ENCODE assay signal across 12 cellular contexts in the genomic region with DNA sequence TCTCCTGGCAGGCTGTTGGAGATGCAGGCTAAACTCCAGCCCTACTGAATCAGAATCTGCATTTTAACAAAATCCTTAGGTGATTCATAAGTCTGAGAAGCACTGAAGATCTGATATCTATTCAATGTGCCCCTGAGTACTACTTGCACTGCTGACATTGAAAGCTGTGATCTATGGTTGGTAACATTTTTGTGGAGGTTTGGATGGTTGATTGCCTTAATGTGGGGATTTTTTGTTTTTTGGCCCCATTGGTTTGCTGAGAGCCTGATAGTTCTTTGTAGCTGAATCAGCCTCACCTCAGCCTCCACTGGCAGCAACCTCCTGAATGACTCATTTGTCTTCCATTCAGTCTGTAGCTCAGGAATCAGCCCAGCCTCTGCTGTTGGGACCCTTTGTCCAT. TPM values are rescaled to one million over a fixed set of nuclear protein-coding genes. Genes with fewer than 3 reads are reported as not detected.
DNase-seq lines count a peak whose midpoint lies in the region; ATAC-seq and TF ChIP-seq lines count a peak whose summit lies in the region.
"Had no signal": no experiment of that assay in that cellular context is flagged by ENCODE, and none has a peak within 500 bp of the region (broad histone marks: within the 10 kb centered on the region; RNA-seq: fewer than 3 reads in every experiment).

No MANE protein-coding gene starts in this region.

- POLR2A ChIA-PET in IMR-90 (lab: Charles Lee; ENCODE audit: unreplicated experiment): no interaction called here
- POLR2A ChIA-PET in naive thymus-derived CD4-positive, alpha-beta T cell (lab: Charles Lee): interaction anchor here (1.4 to 2.7 kb wide), 2 partner anchors 10 to 17 kb away, joined by 4 to 9 read pairs; no protein-coding TSS in a partner anchor

- no TSS peak for BruUV-seq in IMR-90 (replicated peaks; lab: Mats Ljungman, UMichigan)

- peak overlapping the region; percentile 72; the same call in 1 of the 2 replicates for H2AK5ac ChIP-seq in IMR-90 (ENCODE audit: low read depth, low read length)

- no peaks in the 10 kb centered on the region for H3K27me3 ChIP-seq in IMR-90 (ENCODE audit: control insufficient read depth, insufficient read depth, low read length)
- H3K27me3 ChIP-seq in naive thymus-derived CD4-positive, alpha-beta T cell (ENCODE audit: control insufficient read depth in 2 of 2, insufficient read depth in 2 of 2, low read length in 2 of 2): no peaks in the 10 kb centered on the region

- H3K56ac ChIP-seq in IMR-90 (ENCODE audit: extremely low read depth, insufficient read depth, low read length): no peak overlapping the region

- peak overlapping the region; percentile 67 for H3K4ac ChIP-seq in IMR-90 (ENCODE audit: low read depth, low read length)

- H2AK9ac ChIP-seq in IMR-90 (replicated peaks; ENCODE audit: low read depth, low read length, poor library complexity): no peak overlapping the region

- no peak overlapping the region for H3K23ac ChIP-seq in IMR-90 (ENCODE audit: low read depth, low read length)

- H3K14ac ChIP-seq in IMR-90 (replicated peaks; ENCODE audit: low read depth, low read length): peak overlapping the region; percentile 7

- H4K8ac ChIP-seq in IMR-90 (ENCODE audit: low read depth in 2 of 2, low read length in 2 of 2): peak overlapping the region in 1 of 2 experiments; percentile 60; a peak in 1 of 4 replicates

- H4K91ac ChIP-seq in IMR-90 (ENCODE audit: insufficient read depth, low read depth, low read length): no peak overlapping the region

- peak overlapping the region; percentile 49 for H3K27ac Mint-ChIP-seq in activated naive CD4-positive, alpha-beta T cell treated with anti-CD3 and anti-CD28 coated beads, Interleukin-2, amount 10 ng/mL, durations not matched to agents 7 days and 5 days
- H3K27ac Mint-ChIP-seq in naive thymus-derived CD4-positive, alpha-beta T cell: peak overlapping the region in 6 of 9 donors; percentile 9 to 80 (median 48)

- no peak overlapping the region for H3K27ac ChIP-seq in IMR-90 (ENCODE audit: insufficient read depth, low read length)
- no peak overlapping the region for H3K27ac ChIP-seq in naive thymus-derived CD4-positive, alpha-beta T cell (ENCODE audit: low read depth, low read length)
- H3K27ac ChIP-seq: thoracic aorta had no signal

- H2BK120ac ChIP-seq in IMR-90 (ENCODE audit: low read depth, low read length): peak overlapping the region; percentile 60; the same call in 1 of the 2 replicates

- H3K9me1 ChIP-seq in IMR-90 (ENCODE audit: insufficient read depth, low read length): no peaks in the 10 kb centered on the region

- no peak for TF ChIP-seq RAD21 in IMR-90 (IDR thresholded peaks at IDR 0.05; ENCODE audit: low read length)

- H4K5ac ChIP-seq in IMR-90 (ENCODE audit: low read depth, low read length): no peak overlapping the region

- H3K4me3 Mint-ChIP-seq in activated naive CD4-positive, alpha-beta T cell treated with anti-CD3 and anti-CD28 coated beads, Interleukin-2, amount 10 ng/mL, durations not matched to agents 7 days and 5 days: no peak overlapping the region
- H3K4me3 Mint-ChIP-seq in naive thymus-derived CD4-positive, alpha-beta T cell: peak overlapping the region in 1 of 10 donors; percentile 48
- H3K4me3 Mint-ChIP-seq: neural crest cell had no signal

- no peaks in the 10 kb centered on the region for H3K36me3 ChIP-seq in IMR-90 (ENCODE audit: control insufficient read depth, insufficient read depth, low read length)
- H3K36me3 ChIP-seq in naive thymus-derived CD4-positive, alpha-beta T cell (ENCODE audit: control insufficient read depth in 2 of 3, insufficient read depth in 3 of 3, low read length in 3 of 3): no peaks in the 10 kb centered on the region
- H3K36me3 ChIP-seq: thoracic aorta had no signal

- peaks cover 6% of the 10 kb centered on the region for H3K4me1 ChIP-seq in IMR-90 (ENCODE audit: control insufficient read depth, insufficient read depth, low read length)
- peaks cover 5 to 42% of the 10 kb centered on the region in 2 donors for H3K4me1 ChIP-seq in naive thymus-derived CD4-positive, alpha-beta T cell (ENCODE audit: control insufficient read depth in 2 of 2, insufficient read depth in 2 of 2, low read length in 2 of 2)

- no peak overlapping the region; the same call in 2 of the 3 replicates for H2BK15ac ChIP-seq in IMR-90 (ENCODE audit: low read depth, low read length)

- H3K18ac ChIP-seq in IMR-90 (ENCODE audit: low read depth, low read length): peak overlapping the region; percentile 49; the same call in 1 of the 2 replicates

- H2BK20ac ChIP-seq in IMR-90 (ENCODE audit: low read depth, low read length): no peak overlapping the region

- no peaks in the 10 kb centered on the region for H3K27me3 Mint-ChIP-seq in activated naive CD4-positive, alpha-beta T cell treated with anti-CD3 and anti-CD28 coated beads, Interleukin-2, amount 10 ng/mL, durations not matched to agents 7 days and 5 days
- H3K27me3 Mint-ChIP-seq in naive thymus-derived CD4-positive, alpha-beta T cell: no peaks in the 10 kb centered on the region

- no peaks in the 10 kb centered on the region for H3K79me1 ChIP-seq in IMR-90 (ENCODE audit: low read depth in 1 of 2, low read length in 2 of 2)

- peaks cover 72% of the 10 kb centered on the region for H3K4me1 Mint-ChIP-seq in activated naive CD4-positive, alpha-beta T cell treated with anti-CD3 and anti-CD28 coated beads, Interleukin-2, amount 10 ng/mL, durations not matched to agents 7 days and 5 days
- H3K4me1 Mint-ChIP-seq in naive thymus-derived CD4-positive, alpha-beta T cell: peaks cover 9 to 82% (median 67%) of the 10 kb centered on the region in 7 donors

- no peaks in the 10 kb centered on the region for H3K9me3 ChIP-seq in IMR-90 (ENCODE audit: control insufficient read depth, insufficient read depth, low read length)
- H3K9me3 ChIP-seq in naive thymus-derived CD4-positive, alpha-beta T cell (ENCODE audit: control insufficient read depth in 2 of 3, low read length in 3 of 3): no peaks in the 10 kb centered on the region
- H3K9me3 ChIP-seq: thoracic aorta had no signal

- H3K9me3 Mint-ChIP-seq in activated naive CD4-positive, alpha-beta T cell treated with anti-CD3 and anti-CD28 coated beads, Interleukin-2, amount 10 ng/mL, durations not matched to agents 7 days and 5 days: peaks cover 12% of the 10 kb centered on the region
- peaks cover 0 to 2% (median 0%) of the 10 kb centered on the region in 11 donors for H3K9me3 Mint-ChIP-seq in naive thymus-derived CD4-positive, alpha-beta T cell

- CTCF ChIA-PET in IMR-90 (lab: Yijun Ruan, JAX): interaction anchor here (1.0 kb wide), 1 partner anchor 149 kb away, joined by 4 read pairs; no protein-coding TSS in a partner anchor
- CTCF ChIA-PET in activated naive CD4-positive, alpha-beta T cell treated with anti-CD3 and anti-CD28 coated beads, Interleukin-2, amount 10 ng/mL, durations not matched to agents 7 days and 5 days (lab: Charles Lee): interaction anchor here (1.6 to 2.2 kb wide), 2 partner anchors 16 to 27 kb away, joined by 5 read pairs; no protein-coding TSS in a partner anchor
- CTCF ChIA-PET in naive thymus-derived CD4-positive, alpha-beta T cell (lab: Charles Lee): interaction anchor here (0.8 kb wide), 1 partner anchor 11 kb away, joined by 3 read pairs; no protein-coding TSS in a partner anchor

- in situ Hi-C loops in IMR-90 (cut with MboI; ENCODE audit: low sequenced_read_pairs): no loop called here

- dilution Hi-C loops in IMR-90 (cut with HindIII; ENCODE audit: low sequenced_read_pairs, unreplicated experiment): no loop called here

- H2AFZ ChIP-seq in IMR-90 (replicated peaks; ENCODE audit: low read length, poor library complexity): peak overlapping the region; percentile 16

- DNase-seq in AG20443 (ENCODE audit: low spot score) (peak; percentile 44), IMR-90 (peak; percentile 74), 8988T (no peak), DMS153 treated with DMSO at 0.1 percent for 48 hours (lab: John Stamatoyannopoulos, UW; ENCODE audit: unreplicated experiment) (no peak), Right ventricle myocardium superior (no peak), globus pallidus (ENCODE audit: low spot score) (no peak)
- no peak for DNase-seq in activated naive CD4-positive, alpha-beta T cell treated with anti-CD3 and anti-CD28 coated beads, Interleukin-2, amount 10 ng/mL, durations not matched to agents 7 days and 5 days
- DNase-seq in naive thymus-derived CD4-positive, alpha-beta T cell: peak in 1 of 9 donors; percentile 44
- DNase-seq: MM.1S, NCI-H510A had no signal

- H3K9ac ChIP-seq in IMR-90 (ENCODE audit: low read depth, low read length): no peak overlapping the region

- no peak for TF ChIP-seq CTCF in IMR-90 (conservative IDR thresholded peaks at IDR 0.05; ENCODE audit: low read depth, low read length)

- no peak for TF ChIP-seq POLR2A in IMR-90 (IDR thresholded peaks at IDR 0.05; ENCODE audit: low read depth, low read length)

- no peaks in the 10 kb centered on the region for H4K20me1 ChIP-seq in IMR-90 (ENCODE audit: insufficient read depth, low read length)

- no peak overlapping the region for H3K4me3 ChIP-seq in IMR-90 (ENCODE audit: insufficient read depth, low read depth, low read length)
- H3K4me3 ChIP-seq in naive thymus-derived CD4-positive, alpha-beta T cell (ENCODE audit: low read length): no peak overlapping the region
- H3K4me3 ChIP-seq: thoracic aorta had no signal

- H3K36me3 Mint-ChIP-seq in activated naive CD4-positive, alpha-beta T cell treated with anti-CD3 and anti-CD28 coated beads, Interleukin-2, amount 10 ng/mL, durations not matched to agents 7 days and 5 days: peaks cover 27% of the 10 kb centered on the region
- peaks cover 0 to 26% (median 4%) of the 10 kb centered on the region in 5 donors for H3K36me3 Mint-ChIP-seq in naive thymus-derived CD4-positive, alpha-beta T cell

- intact Hi-C loops in IMR-90 (cut with micrococcal nuclease) (no loop called here), Right ventricle myocardium superior (cut with DNase I) (no loop called here)
- intact Hi-C loops in naive thymus-derived CD4-positive, alpha-beta T cell (cut with micrococcal nuclease): no loop called here

- no peak overlapping the region; the same call in 1 of the 2 replicates for H3K4me2 ChIP-seq in IMR-90 (ENCODE audit: low read depth, low read length)

- peak overlapping the region; percentile 36 for H2BK5ac ChIP-seq in IMR-90 (ENCODE audit: low read depth, low read length, poor library complexity, severe bottlenecking)

- ATAC-seq in IMR-90 (ENCODE audit: low read depth): peak; percentile 40; the same call in 1 of the 2 replicates
- no peak for ATAC-seq in naive thymus-derived CD4-positive, alpha-beta T cell
- ATAC-seq in Right ventricle myocardium superior (ENCODE audit: poor library complexity): no peak

TF ChIP-seq in IMR-90, 13 proteins besides CTCF, POLR2A, EP300 and RAD21 (continues in another document):
- TF ChIP-seq MAFK (IDR thresholded peaks at IDR 0.05; ENCODE audit: low read depth, low read length) (no peak), NFE2L2 (IDR thresholded peaks at IDR 0.05; ENCODE audit: low read depth, low read length) (no peak)

RNA-seq across cellular contexts. Expression of gene LRRN3, which starts 14.7 kb away (rescaled TPM):
- 15.2 and 15.8 TPM in 2 replicates for total RNA-seq in IMR-90 (2012; rRNA removed)
- polyA plus RNA-seq in IMR-90 (2012; rRNA removed): 6.1 and 6.9 TPM in 2 replicates
- polyA plus RNA-seq in IMR-90 (2012; cell fraction: cytosol; rRNA removed): 1.1 and 1.3 TPM in 2 replicates
- polyA plus RNA-seq in IMR-90 (2012; cell fraction: nucleus; rRNA removed; ENCODE audit: low replicate concordance): 0.35 and 2.8 TPM in 2 replicates
- total RNA-seq in naive thymus-derived CD4-positive, alpha-beta T cell: 100 to 1,000 TPM in 3 of 5 experiments, 10 to 100 TPM in 1, 1 to 10 TPM in 1; 7.6 to 288 (median 227) TPM
- polyA plus RNA-seq in naive thymus-derived CD4-positive, alpha-beta T cell: 100 to 1,000 TPM; 169 to 173 TPM
- total RNA-seq in Right ventricle myocardium superior: 14.8 TPM

Comparison
In these comparisons a context has a peak if more than half of its experiments do, and no peak if none do; other contexts are left out.
1. DNase-seq: peak in AG20443 (single experiment) and IMR-90 (single experiment); none in activated naive CD4-positive, alpha-beta T cell treated with anti-CD3 and anti-CD28 coated beads, Interleukin-2, amount 10 ng/mL, durations not matched to agents 7 days and 5 days (single experiment), 8988T (single experiment), DMS153 treated with DMSO at 0.1 percent for 48 hours (single experiment), Right ventricle myocardium superior (single experiment) and globus pallidus (single experiment).